In genomic region chr3:170740726-170741591, GRCh38 we compare ENCODE assay signal across 9 cellular contexts.
A peak's percentile ranks its signal among the peaks of the same experiment; 100 is the strongest.
DNase-seq lines count a peak whose midpoint lies in the region; ATAC-seq and TF ChIP-seq lines count a peak whose summit lies in the region.
"Had no signal": no experiment of that assay in that cellular context is flagged by ENCODE, and none has a peak within 500 bp of the region (broad histone marks: within the 10 kb centered on the region; RNA-seq: fewer than 3 reads in every experiment).

No MANE protein-coding gene starts in this region.

- POLR2A ChIA-PET in activated CD8-positive, alpha-beta T cell treated with anti-CD3 and anti-CD28 coated beads for 36 hours (lab: Charles Lee), result no interaction called here

- H3K36me3 Mint-ChIP-seq in activated naive CD8-positive, alpha-beta T cell treated with anti-CD3 and anti-CD28 coated beads, Interleukin-2, amount 50 U/mL, for 24 hours (ENCODE audit: low read depth), result no peaks in the 10 kb centered on the region
- no peaks in the 10 kb centered on the region for H3K36me3 Mint-ChIP-seq in activated CD8-positive, alpha-beta T cell treated with anti-CD3 and anti-CD28 coated beads for 36 hours (ENCODE audit: low read depth)

- no peak overlapping the region for H3K27ac Mint-ChIP-seq in activated naive CD8-positive, alpha-beta T cell treated with anti-CD3 and anti-CD28 coated beads, Interleukin-2, amount 50 U/mL, for 24 hours
- H3K27ac Mint-ChIP-seq in activated CD8-positive, alpha-beta T cell treated with anti-CD3 and anti-CD28 coated beads for 36 hours, result no peak overlapping the region

- ATAC-seq in activated naive CD8-positive, alpha-beta T cell treated with anti-CD3 and anti-CD28 coated beads, Interleukin-2, amount 50 U/mL, for 24 hours, result no peak
- ATAC-seq in GM21786 (IDR thresholded peaks at IDR 0.05; ENCODE audit: unreplicated experiment) (no peak), GM18502 (IDR thresholded peaks at IDR 0.05; ENCODE audit: poor library complexity, unreplicated experiment) (no peak)
- ATAC-seq in activated CD8-positive, alpha-beta T cell treated with anti-CD3 and anti-CD28 coated beads for 36 hours, result no peak

- H3K4me3 Mint-ChIP-seq in activated naive CD8-positive, alpha-beta T cell treated with anti-CD3 and anti-CD28 coated beads, Interleukin-2, amount 50 U/mL, for 24 hours, result no peak overlapping the region
- H3K4me3 Mint-ChIP-seq in activated CD8-positive, alpha-beta T cell treated with anti-CD3 and anti-CD28 coated beads for 36 hours, result no peak overlapping the region

- DNase-seq in Caki2 (ENCODE audit: low read depth) (peak; percentile 81), NCI-H510A (lab: John Stamatoyannopoulos, UW) (peak; percentile 35), epithelial cell of esophagus (ENCODE audit: low read depth) (peak; percentile 84), occipital lobe (lab: John Stamatoyannopoulos, UW) (peak; percentile 63)
- DNase-seq in activated naive CD8-positive, alpha-beta T cell treated with anti-CD3 and anti-CD28 coated beads, Interleukin-2, amount 50 U/mL, for 24 hours, result no peak
- DNase-seq in activated CD8-positive, alpha-beta T cell treated with anti-CD3 and anti-CD28 coated beads for 36 hours, result no peak
- DNase-seq: effector memory CD4-positive, alpha-beta T cell had no signal

- no peak for TF ChIP-seq CTCF in epithelial cell of esophagus (IDR thresholded peaks at IDR 0.05; ENCODE audit: insufficient read depth, low read depth, low read length, missing control alignments)
- no peak for TF ChIP-seq CTCF in activated CD8-positive, alpha-beta T cell treated with anti-CD3 and anti-CD28 coated beads for 36 hours (IDR thresholded peaks at IDR 0.05)

- H3K4me3 ChIP-seq in epithelial cell of esophagus (ENCODE audit: low read length), result no peak overlapping the region

- no peaks in the 10 kb centered on the region for H3K4me1 Mint-ChIP-seq in activated naive CD8-positive, alpha-beta T cell treated with anti-CD3 and anti-CD28 coated beads, Interleukin-2, amount 50 U/mL, for 24 hours
- no peaks in the 10 kb centered on the region for H3K4me1 Mint-ChIP-seq in activated CD8-positive, alpha-beta T cell treated with anti-CD3 and anti-CD28 coated beads for 36 hours (ENCODE audit: low read depth)

- intact Hi-C loops in activated CD8-positive, alpha-beta T cell treated with anti-CD3 and anti-CD28 coated beads for 36 hours (cut with micrococcal nuclease), result no loop called here

- in situ Hi-C loops in Caki2 (cut with HindIII; ENCODE audit: low pct_unique_long_range_greater_than_20kb, low sequenced_read_pairs), result no loop called here

- H3K9me3 Mint-ChIP-seq in activated naive CD8-positive, alpha-beta T cell treated with anti-CD3 and anti-CD28 coated beads, Interleukin-2, amount 50 U/mL, for 24 hours, result no peaks in the 10 kb centered on the region
- no peaks in the 10 kb centered on the region for H3K9me3 Mint-ChIP-seq in activated CD8-positive, alpha-beta T cell treated with anti-CD3 and anti-CD28 coated beads for 36 hours

- CTCF ChIA-PET in activated CD8-positive, alpha-beta T cell treated with anti-CD3 and anti-CD28 coated beads for 36 hours (lab: Charles Lee), result no interaction called here

- H3K27me3 Mint-ChIP-seq in activated naive CD8-positive, alpha-beta T cell treated with anti-CD3 and anti-CD28 coated beads, Interleukin-2, amount 50 U/mL, for 24 hours, result peaks cover 10% of the 10 kb centered on the region
- H3K27me3 Mint-ChIP-seq in activated CD8-positive, alpha-beta T cell treated with anti-CD3 and anti-CD28 coated beads for 36 hours, result peaks cover 7% of the 10 kb centered on the region

Comparison
In these comparisons a context has a peak if more than half of its experiments do, and no peak if none do; other contexts are left out.
1. DNase-seq: peak in Caki2 (single experiment), NCI-H510A (single experiment), epithelial cell of esophagus (single experiment) and occipital lobe (single experiment); none in activated naive CD8-positive, alpha-beta T cell treated with anti-CD3 and anti-CD28 coated beads, Interleukin-2, amount 50 U/mL, for 24 hours (single experiment) and activated CD8-positive, alpha-beta T cell treated with anti-CD3 and anti-CD28 coated beads for 36 hours (single experiment).